Comparison of ENCODE assay signal across 8 cellular contexts in genomic region chr12:4107436-4107878, GRCh38.
A peak's percentile ranks its signal among the peaks of the same experiment; 100 is the strongest.
DNase-seq lines count a peak whose midpoint lies in the region; ATAC-seq, FAIRE-seq and TF ChIP-seq lines count a peak whose summit lies in the region.

No MANE protein-coding gene starts in this region.

- no peaks in the 10 kb centered on the region for H3K9me3 Mint-ChIP-seq in activated T-helper 1 cell treated with anti-CD3 and anti-CD28 coated beads, Interleukin-12 subunit alpha, Interleukin-12 subunit beta, Interleukin-2, Interleukin-4 antibody, amounts not matched to agents 30 ng/mL and 10 ng/mL and 1 ng/mL, durations not matched to agents 14 hours and 24 hours and 36 hours

- H3K4me1 ChIP-seq in small intestine (ENCODE audit: control insufficient read depth in 2 of 2, insufficient read depth in 1 of 2, low read depth in 1 of 2, low read length in 1 of 2), result no peaks in the 10 kb centered on the region

- peaks cover 1% of the 10 kb centered on the region for H3K36me3 Mint-ChIP-seq in activated T-helper 1 cell treated with anti-CD3 and anti-CD28 coated beads, Interleukin-12 subunit alpha, Interleukin-12 subunit beta, Interleukin-2, Interleukin-4 antibody, amounts not matched to agents 30 ng/mL and 10 ng/mL and 1 ng/mL, durations not matched to agents 14 hours and 24 hours and 36 hours (ENCODE audit: low read depth)

- H3K4me3 Mint-ChIP-seq in activated T-helper 1 cell treated with anti-CD3 and anti-CD28 coated beads, Interleukin-12 subunit alpha, Interleukin-12 subunit beta, Interleukin-2, Interleukin-4 antibody, amounts not matched to agents 30 ng/mL and 10 ng/mL and 1 ng/mL, durations not matched to agents 14 hours and 24 hours and 36 hours, result peak overlapping the region; percentile 59

- peaks cover 4% of the 10 kb centered on the region for H3K27me3 Mint-ChIP-seq in activated T-helper 1 cell treated with anti-CD3 and anti-CD28 coated beads, Interleukin-12 subunit alpha, Interleukin-12 subunit beta, Interleukin-2, Interleukin-4 antibody, amounts not matched to agents 30 ng/mL and 10 ng/mL and 1 ng/mL, durations not matched to agents 14 hours and 24 hours and 36 hours (ENCODE audit: insufficient read depth)

- H3K27me3 ChIP-seq in small intestine (ENCODE audit: control insufficient read depth in 2 of 2, insufficient read depth in 2 of 2, low read length in 2 of 2), result no peaks in the 10 kb centered on the region

- ATAC-seq in HG03139 (IDR thresholded peaks at IDR 0.05; ENCODE audit: unreplicated experiment), result peak; percentile 75

- H3K27ac ChIP-seq in C4-2B, result no peak overlapping the region
- H3K27ac ChIP-seq in small intestine (ENCODE audit: low read depth in 1 of 2, low read length in 1 of 2), result peak overlapping the region in 1 of 2 donors; percentile 15

- WGBS in small intestine, 3 donors, result 6 to 16% (median 12%) methylated on average over 6 of the region's 6 CpGs

- TF ChIP-seq CTCF in C4-2B (conservative IDR thresholded peaks at IDR 0.05), result peak; percentile 71

- no peaks in the 10 kb centered on the region for H3K9me3 ChIP-seq in small intestine (ENCODE audit: control insufficient read depth, low read depth)

- intact Hi-C loops in activated T-helper 1 cell treated with anti-CD3 and anti-CD28 coated beads, Interleukin-12 subunit alpha, Interleukin-12 subunit beta, Interleukin-2, Interleukin-4 antibody, amounts not matched to agents 30 ng/mL and 10 ng/mL and 1 ng/mL, durations not matched to agents 14 hours and 24 hours and 36 hours (cut with micrococcal nuclease), result loop anchor here (1.0 to 5.0 kb wide), 11 partner anchors 35 to 222 kb away; no protein-coding TSS in a partner anchor

- H3K36me3 ChIP-seq in small intestine (ENCODE audit: control insufficient read depth in 2 of 2, insufficient read depth in 2 of 2, low read length in 2 of 2), result no peaks in the 10 kb centered on the region

- peak overlapping the region; percentile 94 for H3K27ac Mint-ChIP-seq in activated T-helper 1 cell treated with anti-CD3 and anti-CD28 coated beads, Interleukin-12 subunit alpha, Interleukin-12 subunit beta, Interleukin-2, Interleukin-4 antibody, amounts not matched to agents 30 ng/mL and 10 ng/mL and 1 ng/mL, durations not matched to agents 14 hours and 24 hours and 36 hours

- DNase-seq in GM19238 (ENCODE audit: insufficient read length, low spot score) (peak; percentile 65), globus pallidus (ENCODE audit: low spot score) (peak; percentile 21), small intestine (peak; percentile 85), DMS79 (lab: John Stamatoyannopoulos, UW) (no peak)
- DNase-seq in activated T-helper 1 cell treated with anti-CD3 and anti-CD28 coated beads, Interleukin-12 subunit alpha, Interleukin-12 subunit beta, Interleukin-2, Interleukin-4 antibody, amounts not matched to agents 30 ng/mL and 10 ng/mL and 1 ng/mL, durations not matched to agents 14 hours and 24 hours and 36 hours (ENCODE audit: low spot score), result peak; percentile 75

- H3K4me1 Mint-ChIP-seq in activated T-helper 1 cell treated with anti-CD3 and anti-CD28 coated beads, Interleukin-12 subunit alpha, Interleukin-12 subunit beta, Interleukin-2, Interleukin-4 antibody, amounts not matched to agents 30 ng/mL and 10 ng/mL and 1 ng/mL, durations not matched to agents 14 hours and 24 hours and 36 hours (ENCODE audit: low read depth), result peaks cover 58% of the 10 kb centered on the region

- no peak overlapping the region for H3K4me3 ChIP-seq in small intestine (ENCODE audit: low read depth in 1 of 2, low read length in 2 of 2)

- FAIRE-seq in small intestine (lab: Jason Lieb, UNC), result no peak

TF ChIP-seq in PFSK-1, 5 proteins besides CTCF, POLR2A, EP300 and RAD21:
- TF ChIP-seq TAF1 (IDR thresholded peaks at IDR 0.05; ENCODE audit: borderline replicate concordance, insufficient read depth, low read length) (peak; percentile 26; the same call in 1 of the 2 replicates), SIN3A (IDR thresholded peaks at IDR 0.05; ENCODE audit: borderline replicate concordance, insufficient read depth, low read length) (no peak)
